14 cellular contexts compared by ENCODE assay signal in the genomic region with DNA sequence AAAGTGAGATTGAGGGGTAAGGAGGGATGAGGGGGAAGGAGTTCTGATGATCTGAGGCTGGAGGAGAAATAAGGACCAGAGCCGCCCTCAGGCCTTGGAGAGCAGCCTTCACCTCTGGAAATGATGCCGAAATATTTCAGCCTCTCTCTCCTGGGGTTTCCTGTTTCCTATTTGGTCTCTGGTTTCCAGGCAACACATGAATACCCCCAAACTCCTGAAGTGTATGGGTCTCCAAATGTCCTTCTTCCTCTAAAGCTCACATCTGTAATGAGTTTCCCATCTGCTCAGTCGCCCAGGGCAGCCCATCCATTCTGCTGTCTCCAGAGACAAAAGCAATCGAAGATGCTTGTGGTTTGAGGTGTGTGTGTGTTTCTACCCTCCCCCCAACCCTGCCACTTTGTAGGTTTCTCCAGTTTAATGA. TPM values are rescaled to one million over a fixed set of nuclear protein-coding genes. Genes with fewer than 3 reads are reported as not detected.
A peak's percentile ranks its signal among the peaks of the same experiment; 100 is the strongest.
DNase-seq lines count a peak whose midpoint lies in the region; ATAC-seq, FAIRE-seq and TF ChIP-seq lines count a peak whose summit lies in the region.
"Had no signal": no experiment of that assay in that cellular context is flagged by ENCODE, and none has a peak within 500 bp of the region (broad histone marks: within the 10 kb centered on the region; RNA-seq: fewer than 3 reads in every experiment).

No MANE protein-coding gene starts in this region.

- H3K36me3 Mint-ChIP-seq in stimulated activated naive B cell treated with anti-CD40 and anti-IgM and Interleukin-4, amounts not matched to agents 10 μg/mL and 1 μg/mL and 100 μg/mL, for 72 hours: peaks cover 5 to 6% of the 10 kb centered on the region in 2 donors

- peaks cover 0 to 26% of the 10 kb centered on the region in 2 donors for H3K9me3 ChIP-seq in right atrium auricular region
- no peaks in the 10 kb centered on the region for H3K9me3 ChIP-seq in BE2C
- H3K9me3 ChIP-seq: HAP-1 had no signal

- H3K4me3 Mint-ChIP-seq in stimulated activated naive B cell treated with anti-CD40 and anti-IgM and Interleukin-4, amounts not matched to agents 10 μg/mL and 1 μg/mL and 100 μg/mL, for 72 hours: no peak overlapping the region

- no peak for DNase-seq in Right ventricle myocardium superior
- no peak for DNase-seq in right atrium auricular region (ENCODE audit: low spot score)
- peak; percentile 28 for DNase-seq in RPMI8226
- no peak for DNase-seq in stimulated activated naive B cell treated with anti-CD40 and anti-IgM and Interleukin-4, amounts not matched to agents 10 μg/mL and 1 μg/mL and 100 μg/mL, for 72 hours
- DNase-seq in NK-92 treated with Interleukin-12 subunit alpha and Interleukin-12 subunit beta, amount 100 ng/mL, for 24 hours (lab: John Stamatoyannopoulos, UW): no peak
- DNase-seq in RCC 7860 (ENCODE audit: low spot score): no peak
- no peak for DNase-seq in BE2C
- DNase-seq: islet precursor cell, KG1 had no signal

- H3K9me3 Mint-ChIP-seq in stimulated activated naive B cell treated with anti-CD40 and anti-IgM and Interleukin-4, amounts not matched to agents 10 μg/mL and 1 μg/mL and 100 μg/mL, for 72 hours: peaks cover 5 to 12% of the 10 kb centered on the region in 2 donors

- H3K27ac Mint-ChIP-seq in stimulated activated naive B cell treated with anti-CD40 and anti-IgM and Interleukin-4, amounts not matched to agents 10 μg/mL and 1 μg/mL and 100 μg/mL, for 72 hours: no peak overlapping the region

- H3K27me3 ChIP-seq in right atrium auricular region (no peaks in the 10 kb centered on the region), BE2C (no peaks in the 10 kb centered on the region)

- H3K4me1 Mint-ChIP-seq in stimulated activated naive B cell treated with anti-CD40 and anti-IgM and Interleukin-4, amounts not matched to agents 10 μg/mL and 1 μg/mL and 100 μg/mL, for 72 hours: peaks cover 2 to 11% of the 10 kb centered on the region in 2 donors

- no peak overlapping the region for H3K27ac ChIP-seq in right atrium auricular region

- H3K27me3 Mint-ChIP-seq in stimulated activated naive B cell treated with anti-CD40 and anti-IgM and Interleukin-4, amounts not matched to agents 10 μg/mL and 1 μg/mL and 100 μg/mL, for 72 hours: peaks cover 19 to 26% of the 10 kb centered on the region in 2 donors

- intact Hi-C loops in Right ventricle myocardium superior (cut with DNase I): no loop called here

- no peaks in the 10 kb centered on the region for H3K36me3 ChIP-seq in right atrium auricular region
- no peaks in the 10 kb centered on the region for H3K36me3 ChIP-seq in BE2C
- H3K36me3 ChIP-seq: HAP-1 had no signal

- H3K4me3 ChIP-seq in right atrium auricular region: no peak overlapping the region
- H3K4me3 ChIP-seq in BE2C (ENCODE audit: low read depth, low read length): no peak overlapping the region
- H3K4me3 ChIP-seq: HAP-1 had no signal

- peak; percentile 41 for ATAC-seq in Right ventricle myocardium superior (ENCODE audit: poor library complexity)
- peak; percentile 44 for ATAC-seq in HG02981 (IDR thresholded peaks at IDR 0.05; ENCODE audit: unreplicated experiment)
- ATAC-seq in stimulated activated naive B cell treated with anti-CD40 and anti-IgM and Interleukin-4, amounts not matched to agents 10 μg/mL and 1 μg/mL and 100 μg/mL, for 72 hours (replicated peaks): peak; percentile 46 to 57
- ATAC-seq: activated CD4-positive, CD25-positive, alpha-beta regulatory T cell treated with anti-CD3 and anti-CD28 coated beads, Interleukin-2, amount 50 U/mL, for 24 hours had no signal

- FAIRE-seq in RCC 7860 (lab: Jason Lieb, UNC): no peak
- FAIRE-seq: endometrium, G401.6 had no signal

- no peaks in the 10 kb centered on the region for H3K4me1 ChIP-seq in right atrium auricular region
- no peaks in the 10 kb centered on the region for H3K4me1 ChIP-seq in BE2C
- H3K4me1 ChIP-seq: HAP-1 had no signal

- TF ChIP-seq CTCF in right atrium auricular region (IDR thresholded peaks at IDR 0.05) (no peak), BE2C (IDR thresholded peaks at IDR 0.05; ENCODE audit: low read depth, low read length) (no peak)

RNA-seq across cellular contexts. Expression of a gene that starts 52.0 kb away (rescaled TPM):
- 50.2 TPM for total RNA-seq in Right ventricle myocardium superior
- 10 to 100 TPM; 37.8 to 39.0 TPM for total RNA-seq in right atrium auricular region
- polyA plus RNA-seq in BE2C (2012; ENCODE audit: insufficient read depth, insufficient read length, low read depth): 10.0 TPM
